ENCODE assay signal across 18 cellular contexts in the genomic region with DNA sequence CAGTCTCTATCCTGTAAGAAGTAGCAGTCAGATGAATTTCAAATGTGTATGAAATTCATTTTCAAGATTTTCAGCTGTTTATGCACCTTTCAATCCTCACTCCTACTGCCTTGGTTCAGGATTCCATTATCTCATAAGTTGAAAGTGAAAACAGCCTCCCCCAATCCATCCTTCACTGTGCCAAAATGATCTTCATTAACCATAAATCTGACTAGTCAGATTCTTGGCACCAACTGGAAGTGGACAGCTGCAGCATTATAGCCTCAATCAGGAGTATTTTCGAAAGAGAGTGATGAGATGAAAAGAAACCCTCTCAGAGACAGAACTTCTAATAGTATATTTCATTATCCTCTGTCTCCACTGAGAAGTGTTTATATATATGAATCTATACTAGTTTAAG.
DNase-seq lines count a peak whose midpoint lies in the region; TF ChIP-seq lines count a peak whose summit lies in the region.
"Had no signal": no experiment of that assay in that cellular context is flagged by ENCODE, and none has a peak within 500 bp of the region (broad histone marks: within the 10 kb centered on the region; RNA-seq: fewer than 3 reads in every experiment).

No MANE protein-coding gene starts in this region.

- POLR2A ChIA-PET in GM10248 (lab: Yijun Ruan, JAX): no interaction called here

- CTCF ChIA-PET in GM10248 (lab: Yijun Ruan, JAX): interaction anchor here (0.7 kb wide), 1 partner anchor 19 kb away, joined by 3 read pairs; no protein-coding TSS in a partner anchor

- TF ChIP-seq CTCF in GM10248 (IDR thresholded peaks at IDR 0.05; ENCODE audit: control extremely low read depth, extremely low read depth, low read depth, missing control alignments): no peak

- peak; percentile 38 for DNase-seq in COR-L47 (lab: John Stamatoyannopoulos, UW)
- DNase-seq in NCI-H69 (lab: John Stamatoyannopoulos, UW): peak; percentile 6
- peak; percentile 95 for DNase-seq in cerebellar cortex (ENCODE audit: low spot score)
- DNase-seq in left kidney (ENCODE audit: low read depth, low spot score): peak; percentile 16
- DNase-seq in SW480 (ENCODE audit: low spot score): no peak
- DNase-seq in GM10248 (ENCODE audit: extremely low spot score): no peak
- DNase-seq in NCI-H1436 treated with DMSO at 0.1 percent for 48 hours (lab: John Stamatoyannopoulos, UW): no peak
- no peak for DNase-seq in stimulated activated CD4-positive, alpha-beta T cell treated with anti-CD3 and anti-CD28 coated beads, Interleukin-1b, Interleukin-23, amount 100 ng/mL, for 48 hours
- DNase-seq: Caco-2; DMS79; GDM1; KG1; MG63; NCI-H1092 treated with DMSO at 0.1 percent for 48 hours; NCI-H187 treated with DMSO at 0.1 percent for 48 hours; NCI-H510A; NK-92 treated with Interleukin-12 subunit alpha and Interleukin-12 subunit beta, amount 100 ng/mL, for 24 hours; PC-3 had no signal

Comparison
In these comparisons a context has a peak if more than half of its experiments do, and no peak if none do; other contexts are left out.
1. DNase-seq: peak in COR-L47 (single experiment), NCI-H69 (single experiment), cerebellar cortex (single experiment) and left kidney (single experiment); none in SW480 (single experiment), GM10248 (single experiment), NCI-H1436 treated with DMSO at 0.1 percent for 48 hours (single experiment) and stimulated activated CD4-positive, alpha-beta T cell treated with anti-CD3 and anti-CD28 coated beads, Interleukin-1b, Interleukin-23, amount 100 ng/mL, for 48 hours (single experiment).